ENCODE assay signal across 14 cellular contexts in genomic region chr17:45283711-45284110, GRCh38. TPM values are rescaled to one million over a fixed set of nuclear protein-coding genes. Genes with fewer than 3 reads are reported as not detected.
DNase-seq lines count a peak whose midpoint lies in the region; ATAC-seq and TF ChIP-seq lines count a peak whose summit lies in the region.
"Had no signal": no experiment of that assay in that cellular context is flagged by ENCODE, and none has a peak within 500 bp of the region (broad histone marks: within the 10 kb centered on the region; RNA-seq: fewer than 3 reads in every experiment).

No MANE protein-coding gene starts in this region.

- H3K4me3 ChIP-seq in esophagus muscularis mucosa (no peak overlapping the region), skeletal muscle satellite cell (ENCODE audit: low read length) (no peak overlapping the region)
- H3K4me3 ChIP-seq: thoracic aorta had no signal

- TF ChIP-seq EP300 in esophagus muscularis mucosa (IDR thresholded peaks at IDR 0.05), result no peak

- intact Hi-C loops in activated CD4-positive, alpha-beta T cell treated with anti-CD3 and anti-CD28 coated beads for 36 hours (cut with DNase I, micrococcal nuclease), result no loop called here
- intact Hi-C loops in esophagus muscularis mucosa (cut with DNase I), result no loop called here
- intact Hi-C loops in left colon (cut with DNase I, micrococcal nuclease), result no loop called here

- no peak for DNase-seq in activated CD4-positive, alpha-beta T cell treated with anti-CD3 and anti-CD28 coated beads for 36 hours
- no peak for DNase-seq in activated CD4-positive, alpha-beta T cell treated with anti-CD3 and anti-CD28 coated beads, Interleukin-2, amount 50 U/mL, for 48 hours
- DNase-seq in WTC11 (ENCODE audit: low spot score) (no peak), esophagus muscularis mucosa (ENCODE audit: extremely low spot score) (no peak), left colon (no peak), middle frontal gyrus (ENCODE audit: extremely low spot score, low spot score) (no peak), MV-4-11 (lab: John Stamatoyannopoulos, UW) (no peak)
- DNase-seq: OCI-M1, retina had no signal

- TF ChIP-seq CTCF in WTC11 (IDR thresholded peaks at IDR 0.05), result no peak
- TF ChIP-seq CTCF in esophagus muscularis mucosa (IDR thresholded peaks at IDR 0.05), result no peak

- no peak overlapping the region for H3K4me2 ChIP-seq in skeletal muscle satellite cell (ENCODE audit: low read length)

- H3K9me3 ChIP-seq in esophagus muscularis mucosa (no peaks in the 10 kb centered on the region), skeletal muscle satellite cell (replicated peaks; ENCODE audit: low read length) (no peaks in the 10 kb centered on the region)
- H3K9me3 ChIP-seq: thoracic aorta had no signal

- peak overlapping the region; percentile 41 for H3K9ac ChIP-seq in skeletal muscle satellite cell (ENCODE audit: low read depth, low read length)

- H3K4me1 ChIP-seq in esophagus muscularis mucosa (peaks cover 59 to 91% (median 84%) of the 10 kb centered on the region in 4 donors), skeletal muscle satellite cell (ENCODE audit: control insufficient read depth, insufficient read depth, low read length) (peaks cover 31% of the 10 kb centered on the region)

- 96% methylated on average over 4 of the region's 10 CpGs for WGBS in esophagus muscularis mucosa

- peak overlapping the region; percentile 78 for H3K27ac Mint-ChIP-seq in activated CD4-positive, alpha-beta T cell treated with anti-CD3 and anti-CD28 coated beads for 36 hours
- peak overlapping the region; percentile 48 for H3K27ac Mint-ChIP-seq in WTC11

- no peaks in the 10 kb centered on the region for H3K27me3 ChIP-seq in esophagus muscularis mucosa
- H3K27me3 ChIP-seq in skeletal muscle satellite cell (ENCODE audit: control insufficient read depth, insufficient read depth, low read length), result no peaks in the 10 kb centered on the region

- no peak for ATAC-seq in activated CD4-positive, alpha-beta T cell treated with anti-CD3 and anti-CD28 coated beads for 36 hours
- ATAC-seq in WTC11, result no peak
- no peak for ATAC-seq in left colon

- H3K4me3 Mint-ChIP-seq in activated CD4-positive, alpha-beta T cell treated with anti-CD3 and anti-CD28 coated beads for 36 hours, result no peak overlapping the region
- H3K4me3 Mint-ChIP-seq in WTC11, result no peak overlapping the region

- H3K36me3 ChIP-seq in esophagus muscularis mucosa (peaks cover 5 to 68% (median 55%) of the 10 kb centered on the region in 4 donors), skeletal muscle satellite cell (ENCODE audit: insufficient read depth, low read length) (peaks cover 76% of the 10 kb centered on the region)

- H3K27me3 Mint-ChIP-seq in activated CD4-positive, alpha-beta T cell treated with anti-CD3 and anti-CD28 coated beads for 36 hours, result no peaks in the 10 kb centered on the region
- H3K27me3 Mint-ChIP-seq in WTC11 (ENCODE audit: low read depth), result no peaks in the 10 kb centered on the region

- POLR2A ChIA-PET in activated CD4-positive, alpha-beta T cell treated with anti-CD3 and anti-CD28 coated beads for 36 hours (lab: Charles Lee), result no interaction called here
- POLR2A ChIA-PET in WTC11 (lab: Charles Lee), result no interaction called here

- no peak for TF ChIP-seq POLR2A in esophagus muscularis mucosa (IDR thresholded peaks at IDR 0.05; ENCODE audit: low read depth)

- CTCF ChIA-PET in activated CD4-positive, alpha-beta T cell treated with anti-CD3 and anti-CD28 coated beads for 36 hours (lab: Charles Lee), result interaction anchor here (0.6 to 2.7 kb wide), 11 partner anchors 13 to 302 kb away, joined by 3 to 13 read pairs (median 3); no protein-coding TSS in a partner anchor
- CTCF ChIA-PET in WTC11 (lab: Charles Lee), result interaction anchor here (0.6 to 1.7 kb wide), 25 partner anchors 8 to 148 kb away, joined by 3 to 16 read pairs (median 4); partner anchors contain the start of genes ACBD4 and MAP3K14

- no peaks in the 10 kb centered on the region for H3K9me3 Mint-ChIP-seq in activated CD4-positive, alpha-beta T cell treated with anti-CD3 and anti-CD28 coated beads for 36 hours (ENCODE audit: low read depth)
- H3K9me3 Mint-ChIP-seq in WTC11, result no peaks in the 10 kb centered on the region

- H3K36me3 Mint-ChIP-seq in activated CD4-positive, alpha-beta T cell treated with anti-CD3 and anti-CD28 coated beads for 36 hours (ENCODE audit: low read depth), result peaks cover 70% of the 10 kb centered on the region
- peaks cover 13% of the 10 kb centered on the region for H3K36me3 Mint-ChIP-seq in WTC11

- peak overlapping the region; percentile 77 to 99 (median 82) for H3K27ac ChIP-seq in esophagus muscularis mucosa (replicated peaks in 1 of 4)
- H3K27ac ChIP-seq: thoracic aorta had no signal

- peaks cover 8% of the 10 kb centered on the region for H3K4me1 Mint-ChIP-seq in activated CD4-positive, alpha-beta T cell treated with anti-CD3 and anti-CD28 coated beads for 36 hours
- H3K4me1 Mint-ChIP-seq in WTC11, result no peaks in the 10 kb centered on the region

TF ChIP-seq in WTC11, 78 proteins besides CTCF, POLR2A, EP300 and RAD21:
- no peak for TF ChIP-seq CREM (CRISPR knock-in tag; IDR thresholded peaks at IDR 0.05)

RNA-seq across cellular contexts. Expression of gene SPATA32, which starts 21.8 kb away (rescaled TPM):
- total RNA-seq in activated CD4-positive, alpha-beta T cell treated with anti-CD3 and anti-CD28 coated beads for 36 hours, result under 1 TPM; 0.21 to 0.25 TPM
- 0.14 to 0.15 TPM in 2 of 3 replicates, not detected in the other for total RNA-seq in WTC11 (2021)
- total RNA-seq in esophagus muscularis mucosa, result not detected
- not detected in 2 replicates for total RNA-seq in skeletal muscle satellite cell (2012; rRNA removed)
- total RNA-seq in left colon, result not detected
- total RNA-seq: A172, endothelial cell of umbilical vein, M059J, thoracic aorta had no signal

RNA-seq across cellular contexts. Expression of gene MAP3K14, which starts 33.1 kb away (rescaled TPM):
- total RNA-seq in activated CD4-positive, alpha-beta T cell treated with anti-CD3 and anti-CD28 coated beads for 36 hours, result 10 to 100 TPM; 50.3 to 52.5 TPM
- total RNA-seq in WTC11 (2021) (3.3 to 4.0 TPM (median 3.8 TPM) in 3 replicates), esophagus muscularis mucosa (10 to 100 TPM in 3 of 4 donors, 1 to 10 TPM in 1; 7.8 to 26.5 (median 10.6) TPM), left colon (10 to 100 TPM; 13.0 to 13.3 TPM)
- 4.3 and 4.6 TPM in 2 replicates for total RNA-seq in skeletal muscle satellite cell (2012; rRNA removed)
